Comparison of ENCODE assay signal across 1 cellular context in genomic region chr9:129612815-129613519, GRCh38.
TF ChIP-seq lines count a peak whose summit lies in the region.

No MANE protein-coding gene starts in this region.

TF ChIP-seq in HepG2, 621 proteins besides CTCF, POLR2A, EP300 and RAD21:
- TF ChIP-seq AGO2 (optimal IDR thresholded peaks at IDR 0.05; ENCODE audit: low read depth, low read length) (peak; percentile 58), RBFOX2 (IDR thresholded peaks at IDR 0.05; ENCODE audit: low read depth, low read length) (peak; percentile 57; the same call in 1 of the 2 replicates), HMGXB3 (CRISPR knock-in tag; IDR thresholded peaks at IDR 0.05; ENCODE audit: borderline replicate concordance) (no peak), AGO1 (IDR thresholded peaks at IDR 0.05; ENCODE audit: low read depth, low read length, poor library complexity, severe bottlenecking) (peak; percentile 22), SMAD1 (CRISPR knock-in tag; IDR thresholded peaks at IDR 0.05; ENCODE audit: borderline replicate concordance, low read depth) (no peak), ZBTB21 (CRISPR knock-in tag; IDR thresholded peaks at IDR 0.05) (no peak)
